9 cellular contexts compared by ENCODE assay signal in the genomic region with DNA sequence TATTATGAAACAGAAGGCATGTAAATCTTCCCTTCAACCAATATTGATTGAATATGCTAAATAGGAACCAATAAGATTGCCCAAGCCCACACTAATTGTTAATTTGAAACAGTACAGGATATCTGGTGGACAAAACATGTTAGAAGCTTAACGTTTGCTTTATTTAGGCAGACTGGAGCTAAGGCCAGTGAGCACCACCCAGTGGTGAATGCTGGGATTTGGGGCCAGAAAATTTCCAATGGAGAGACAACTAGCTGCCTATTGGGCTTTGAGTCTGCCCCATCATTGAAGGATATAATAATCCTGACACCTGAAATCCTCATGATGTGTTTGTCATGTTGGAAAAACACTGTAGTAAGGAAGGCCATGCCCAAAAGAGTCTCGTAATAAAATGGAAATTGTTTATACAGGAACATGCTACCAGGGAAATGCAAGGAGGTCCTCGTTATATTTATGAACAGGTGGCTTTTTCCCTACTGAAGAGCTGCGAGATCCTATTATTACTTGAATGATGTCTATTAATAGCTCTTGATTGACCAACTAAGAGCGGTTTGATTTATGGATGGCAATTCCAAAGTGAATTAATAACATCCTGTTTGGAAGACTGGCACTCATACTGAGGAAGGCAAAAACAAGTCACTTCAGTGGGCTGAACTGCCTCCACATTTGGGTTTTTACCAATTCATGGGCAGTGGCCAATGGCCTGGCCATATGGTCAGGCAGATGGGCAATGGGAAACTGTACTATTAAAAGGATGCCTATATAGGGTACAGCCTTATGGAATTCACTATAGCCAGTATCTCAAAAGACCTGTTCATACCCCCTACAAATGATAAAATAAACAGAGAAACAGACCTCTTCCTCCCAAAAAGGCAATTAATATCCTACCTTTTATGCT. TPM values are rescaled to one million over a fixed set of nuclear protein-coding genes. Genes with fewer than 3 reads are reported as not detected.
DNase-seq lines count a peak whose midpoint lies in the region; ATAC-seq and TF ChIP-seq lines count a peak whose summit lies in the region.
"Had no signal": no experiment of that assay in that cellular context is flagged by ENCODE, and none has a peak within 500 bp of the region (broad histone marks: within the 10 kb centered on the region; RNA-seq: fewer than 3 reads in every experiment).

No MANE protein-coding gene starts in this region.

- peak; percentile 63 for TF ChIP-seq CTCF in AG09309 (IDR thresholded peaks at IDR 0.05; ENCODE audit: control insufficient read depth, insufficient read depth, low read depth, low read length, missing control alignments)
- peak; percentile 87 for TF ChIP-seq CTCF in GM12865 (IDR thresholded peaks at IDR 0.05; ENCODE audit: insufficient read depth, low read depth, low read length, missing control alignments)

- DNase-seq in AG09309 (ENCODE audit: low read depth): no peak
- DNase-seq in GM12865 (ENCODE audit: low read depth): peak; percentile 68
- DNase-seq in NOMO-1 treated with dmso at 0.1 percent for 144 hours (lab: John Stamatoyannopoulos, UW; ENCODE audit: unreplicated experiment): peak; percentile 50
- peak; percentile 61 for DNase-seq in activated T-helper 2 cell treated with anti-CD3 and anti-CD28 coated beads, Interferon-gamma antibody, Interleukin-2, Interleukin-4, amounts not matched to agents 10 μg/mL and 5 μg/mL and 100 μg/mL, durations not matched to agents 14 hours and 24 hours and 36 hours (ENCODE audit: low spot score)
- DNase-seq in iPS-NIHi11 (ENCODE audit: low spot score): peak; percentile 66
- DNase-seq in stimulated activated CD4-positive, alpha-beta T cell treated with anti-CD3 and anti-CD28 coated beads, TNF-alpha, amount 100 ng/mL, for 4 hours (ENCODE audit: low read depth in 3 of 3): peak in 2 of 3 experiments; percentile 4 to 8
- DNase-seq in NCI-H774 (lab: John Stamatoyannopoulos, UW): no peak

- peaks cover 26% of the 10 kb centered on the region for H3K27me3 Mint-ChIP-seq in activated T-helper 2 cell treated with anti-CD3 and anti-CD28 coated beads, Interferon-gamma antibody, Interleukin-2, Interleukin-4, amounts not matched to agents 10 μg/mL and 5 μg/mL and 100 μg/mL, durations not matched to agents 14 hours and 24 hours and 36 hours (ENCODE audit: low read depth)

- intact Hi-C loops in activated T-helper 2 cell treated with anti-CD3 and anti-CD28 coated beads, Interferon-gamma antibody, Interleukin-2, Interleukin-4, amounts not matched to agents 10 μg/mL and 5 μg/mL and 100 μg/mL, durations not matched to agents 14 hours and 24 hours and 36 hours (cut with micrococcal nuclease): loop anchor here (1.0 to 5.0 kb wide), 2 partner anchors 101 to 147 kb away; no protein-coding TSS in a partner anchor

- no peak for ATAC-seq in GM19035 (IDR thresholded peaks at IDR 0.05; ENCODE audit: unreplicated experiment)

- H3K9me3 Mint-ChIP-seq in activated T-helper 2 cell treated with anti-CD3 and anti-CD28 coated beads, Interferon-gamma antibody, Interleukin-2, Interleukin-4, amounts not matched to agents 10 μg/mL and 5 μg/mL and 100 μg/mL, durations not matched to agents 14 hours and 24 hours and 36 hours: no peaks in the 10 kb centered on the region

- H3K27ac Mint-ChIP-seq in activated T-helper 2 cell treated with anti-CD3 and anti-CD28 coated beads, Interferon-gamma antibody, Interleukin-2, Interleukin-4, amounts not matched to agents 10 μg/mL and 5 μg/mL and 100 μg/mL, durations not matched to agents 14 hours and 24 hours and 36 hours: no peak overlapping the region

- no peak overlapping the region for H3K4me3 Mint-ChIP-seq in activated T-helper 2 cell treated with anti-CD3 and anti-CD28 coated beads, Interferon-gamma antibody, Interleukin-2, Interleukin-4, amounts not matched to agents 10 μg/mL and 5 μg/mL and 100 μg/mL, durations not matched to agents 14 hours and 24 hours and 36 hours (ENCODE audit: low read depth)

- no peaks in the 10 kb centered on the region for H3K36me3 Mint-ChIP-seq in activated T-helper 2 cell treated with anti-CD3 and anti-CD28 coated beads, Interferon-gamma antibody, Interleukin-2, Interleukin-4, amounts not matched to agents 10 μg/mL and 5 μg/mL and 100 μg/mL, durations not matched to agents 14 hours and 24 hours and 36 hours (ENCODE audit: low read depth)

- H3K4me1 Mint-ChIP-seq in activated T-helper 2 cell treated with anti-CD3 and anti-CD28 coated beads, Interferon-gamma antibody, Interleukin-2, Interleukin-4, amounts not matched to agents 10 μg/mL and 5 μg/mL and 100 μg/mL, durations not matched to agents 14 hours and 24 hours and 36 hours (ENCODE audit: low read depth): peaks cover 44% of the 10 kb centered on the region

- H3K4me3 ChIP-seq in AG09309 (ENCODE audit: control insufficient read depth, low read depth, low read length) (no peak overlapping the region), GM12865 (ENCODE audit: low read depth, low read length) (no peak overlapping the region)

RNA-seq across cellular contexts. Expression of a gene that starts 8.7 kb away (rescaled TPM):
- total RNA-seq in activated T-helper 2 cell treated with anti-CD3 and anti-CD28 coated beads, Interferon-gamma antibody, Interleukin-2, Interleukin-4, amounts not matched to agents 10 μg/mL and 5 μg/mL and 100 μg/mL, durations not matched to agents 14 hours and 24 hours and 36 hours: not detected in 2 replicates
- total RNA-seq: mononuclear cell had no signal

RNA-seq across cellular contexts. Expression of a gene that starts 34.7 kb away (rescaled TPM):
- total RNA-seq in activated T-helper 2 cell treated with anti-CD3 and anti-CD28 coated beads, Interferon-gamma antibody, Interleukin-2, Interleukin-4, amounts not matched to agents 10 μg/mL and 5 μg/mL and 100 μg/mL, durations not matched to agents 14 hours and 24 hours and 36 hours: 14.3 and 17.0 TPM in 2 replicates

RNA-seq across cellular contexts. Expression of a gene that starts 51.8 kb away (rescaled TPM):
- total RNA-seq in activated T-helper 2 cell treated with anti-CD3 and anti-CD28 coated beads, Interferon-gamma antibody, Interleukin-2, Interleukin-4, amounts not matched to agents 10 μg/mL and 5 μg/mL and 100 μg/mL, durations not matched to agents 14 hours and 24 hours and 36 hours: 7.0 TPM in 2 replicates
- total RNA-seq: mononuclear cell had no signal

Comparison
In these comparisons a context has a peak if more than half of its experiments do, and no peak if none do; other contexts are left out.
1. DNase-seq: peak in GM12865 (single experiment), NOMO-1 treated with dmso at 0.1 percent for 144 hours (single experiment), activated T-helper 2 cell treated with anti-CD3 and anti-CD28 coated beads, Interferon-gamma antibody, Interleukin-2, Interleukin-4, amounts not matched to agents 10 μg/mL and 5 μg/mL and 100 μg/mL, durations not matched to agents 14 hours and 24 hours and 36 hours (single experiment), iPS-NIHi11 (single experiment) and stimulated activated CD4-positive, alpha-beta T cell treated with anti-CD3 and anti-CD28 coated beads, TNF-alpha, amount 100 ng/mL, for 4 hours (2 of 3); none in AG09309 (single experiment) and NCI-H774 (single experiment).